Comparison of ENCODE assay signal across 1 cellular context in genomic region chr12:111413442-111414086, GRCh38.
TF ChIP-seq lines count a peak whose summit lies in the region.

No MANE protein-coding gene starts in this region.

TF ChIP-seq in HepG2, 621 proteins besides CTCF, POLR2A, EP300 and RAD21:
- TF ChIP-seq NFYB (CRISPR knock-in tag; IDR thresholded peaks at IDR 0.05): no peak
- no peak for TF ChIP-seq ZFP36 (IDR thresholded peaks at IDR 0.05; ENCODE audit: borderline replicate concordance, low read depth, low read length, partially characterized antibody)
- no peak for TF ChIP-seq HMGXB4 (CRISPR knock-in tag; IDR thresholded peaks at IDR 0.05; ENCODE audit: borderline replicate concordance in 1 of 2, low read depth in 1 of 2)
- TF ChIP-seq MED1 (CRISPR knock-in tag; IDR thresholded peaks at IDR 0.05): no peak
- TF ChIP-seq TERF1 (CRISPR knock-in tag; IDR thresholded peaks at IDR 0.05): no peak
- TF ChIP-seq ZNF501 (CRISPR knock-in tag; IDR thresholded peaks at IDR 0.05): no peak
- TF ChIP-seq ZKSCAN8 (CRISPR knock-in tag; IDR thresholded peaks at IDR 0.05; ENCODE audit: borderline replicate concordance): 0 out of 2 replicates have a peak, but pooled peaks have one; percentile 54
